Comparison of ENCODE assay signal across 33 cellular contexts in genomic region chr3:69970827-69971226, GRCh38. TPM values are rescaled to one million over a fixed set of nuclear protein-coding genes. Genes with fewer than 3 reads are reported as not detected.
"Had no signal": no experiment of that assay in that cellular context is flagged by ENCODE, and none has a peak within 500 bp of the region (broad histone marks: within the 10 kb centered on the region; RNA-seq: fewer than 3 reads in every experiment).

No MANE protein-coding gene starts in this region.

- H3K4me1 ChIP-seq: SJSA1 had no signal

- H3K4me3 ChIP-seq: SJSA1 had no signal

- ATAC-seq: activated CD8-positive, alpha-beta memory T cell treated with anti-CD3 and anti-CD28 coated beads, Interleukin-2, amount 10 ng/mL, durations not matched to agents 7 days and 5 days; activated naive CD8-positive, alpha-beta T cell treated with anti-CD3 and anti-CD28 coated beads, Interleukin-2, amount 50 U/mL, for 24 hours; Panc1; SK-N-SH treated with all-trans-retinoic acid at 6 μM for 48 hours; T-cell had no signal

- H3K27me3 ChIP-seq: brain microvascular endothelial cell, SJSA1 had no signal

- H3K9me3 ChIP-seq: SJSA1 had no signal

- DNase-seq: activated CD4-positive, alpha-beta memory T cell treated with anti-CD3 and anti-CD28 coated beads, Interleukin-2, amount 10 ng/mL, durations not matched to agents 7 days and 5 days; activated CD4-positive, alpha-beta T cell treated with anti-CD3 and anti-CD28 coated beads for 1 hour; activated CD4-positive, alpha-beta T cell treated with anti-CD3 and anti-CD28 coated beads for 48 hours; activated CD4-positive, CD25-positive, alpha-beta regulatory T cell; activated CD8-positive, alpha-beta memory T cell treated with anti-CD3 and anti-CD28 coated beads for 24 hours; activated CD8-positive, alpha-beta memory T cell treated with anti-CD3 and anti-CD28 coated beads, Interleukin-2, amount 10 ng/mL, durations not matched to agents 7 days and 5 days; activated CD8-positive, alpha-beta memory T cell treated with anti-CD3 and anti-CD28 coated beads, Interleukin-2, amount 50 U/mL, for 48 hours; activated effector memory CD4-positive, alpha-beta T cell treated with Interleukin-2 at 50 U/mL for 16 hours; activated naive CD4-positive, alpha-beta T cell treated with anti-CD3 and anti-CD28 coated beads, Interleukin-2, amount 10 ng/mL, durations not matched to agents 7 days and 5 days; activated naive CD8-positive, alpha-beta T cell treated with anti-CD3 and anti-CD28 coated beads, Interleukin-2, amount 50 U/mL, for 24 hours; activated T-cell treated with anti-CD3 and anti-CD28 coated beads, Interleukin-2, amount 50 U/mL, for 48 hours; amniotic stem cell; brain microvascular endothelial cell; central memory CD4-positive, alpha-beta T cell; MM.1S; NCI-H1092 treated with DMSO at 0.1 percent for 48 hours; NCI-H146; NCI-H187; NCI-H2029 treated with DMSO at 0.1 percent for 48 hours; NCI-H2107; NCI-H2171; NCI-H510A; NCI-H748 treated with DMSO at 0.1 percent for 48 hours; SHP77 treated with DMSO at 0.1 percent for 48 hours; T-cell; T-helper 2 cell; T-helper 9 cell; WERI-Rb-1 had no signal

- H3K27ac ChIP-seq: brain microvascular endothelial cell, SJSA1, WERI-Rb-1 had no signal

- H3K36me3 ChIP-seq: brain microvascular endothelial cell, SJSA1, WERI-Rb-1 had no signal

RNA-seq across cellular contexts. Expression of gene SAMMSON, which starts 28.7 kb away (rescaled TPM):
- total RNA-seq: activated CD4-positive, alpha-beta memory T cell treated with anti-CD3 and anti-CD28 coated beads, Interleukin-2, amount 10 ng/mL, durations not matched to agents 7 days and 5 days; activated CD8-positive, alpha-beta memory T cell treated with anti-CD3 and anti-CD28 coated beads, Interleukin-2, amount 10 ng/mL, durations not matched to agents 7 days and 5 days; cerebellum; LHCN-M2; SJSA1; T-cell had no signal
